Comparison of ENCODE assay signal across 8 cellular contexts in genomic region chr10:123043409-123043925, GRCh38. TPM values are rescaled to one million over a fixed set of nuclear protein-coding genes. Genes with fewer than 3 reads are reported as not detected.
DNase-seq lines count a peak whose midpoint lies in the region; ATAC-seq and TF ChIP-seq lines count a peak whose summit lies in the region.

No MANE protein-coding gene starts in this region.

- no peak overlapping the region for H3K27ac Mint-ChIP-seq in activated naive CD4-positive, alpha-beta T cell treated with anti-CD3 and anti-CD28 coated beads, Interleukin-2, amount 10 ng/mL, durations not matched to agents 7 days and 5 days

- intact Hi-C loops in PC-9 (cut with micrococcal nuclease; ENCODE audit: unreplicated experiment) (loop anchor here (1.0 to 5.0 kb wide), 3 partner anchors 89 to 516 kb away; no protein-coding TSS in a partner anchor), heart right ventricle (cut with DNase I) (loop anchor here (1.0 to 10.0 kb wide), 4 partner anchors 511 to 516 kb away; no protein-coding TSS in a partner anchor)

- H3K36me3 ChIP-seq in PC-9 (ENCODE audit: low read depth): no peaks in the 10 kb centered on the region
- H3K36me3 ChIP-seq in heart right ventricle: peaks cover 0 to 83% (median 10%) of the 10 kb centered on the region in 9 donors

- 19 to 22% methylated on average over 5 of the region's 5 CpGs for WGBS in heart right ventricle, 2 donors

- no peak overlapping the region for H2AFZ ChIP-seq in PC-9

- H3K36me3 Mint-ChIP-seq in activated naive CD4-positive, alpha-beta T cell treated with anti-CD3 and anti-CD28 coated beads, Interleukin-2, amount 10 ng/mL, durations not matched to agents 7 days and 5 days: no peaks in the 10 kb centered on the region

- no peaks in the 10 kb centered on the region for H4K20me1 ChIP-seq in PC-9 (ENCODE audit: insufficient read depth)

- H3K4me1 Mint-ChIP-seq in activated naive CD4-positive, alpha-beta T cell treated with anti-CD3 and anti-CD28 coated beads, Interleukin-2, amount 10 ng/mL, durations not matched to agents 7 days and 5 days: peaks cover 8% of the 10 kb centered on the region

- BruUV-seq in PC-9 (replicated peaks; lab: Mats Ljungman, UMichigan): no TSS peak

- H3K4me3 Mint-ChIP-seq in activated naive CD4-positive, alpha-beta T cell treated with anti-CD3 and anti-CD28 coated beads, Interleukin-2, amount 10 ng/mL, durations not matched to agents 7 days and 5 days: no peak overlapping the region

- CTCF ChIA-PET in PC-9 (lab: Charles Lee): no interaction called here
- CTCF ChIA-PET in activated naive CD4-positive, alpha-beta T cell treated with anti-CD3 and anti-CD28 coated beads, Interleukin-2, amount 10 ng/mL, durations not matched to agents 7 days and 5 days (lab: Charles Lee): interaction anchor here (0.6 to 2.2 kb wide), 13 partner anchors 9 to 515 kb away, joined by 3 to 9 read pairs (median 3); no protein-coding TSS in a partner anchor

- TF ChIP-seq CTCF in PC-9 (conservative IDR thresholded peaks at IDR 0.05) (peak; percentile 84), heart right ventricle (IDR thresholded peaks at IDR 0.05) (peak; percentile 23 to 70 (median 58))

- ATAC-seq in GM21367 (IDR thresholded peaks at IDR 0.05; ENCODE audit: unreplicated experiment): peak; percentile 57
- ATAC-seq in heart right ventricle: peak in 4 of 8 donors; percentile 34 to 63 (median 50)
- ATAC-seq in HG03442 (IDR thresholded peaks at IDR 0.05; ENCODE audit: unreplicated experiment): no peak

- DNase-seq in D341Med (ENCODE audit: low spot score) (peak; percentile 66), KG1 (lab: John Stamatoyannopoulos, UW) (peak; percentile 50), PC-9 (peak in 1 of 2 experiments; percentile 18), heart right ventricle (peak in 1 of 2 donors; percentile 7), skeletal muscle cell (ENCODE audit: low read depth) (peak; percentile 14)
- peak; percentile 69 for DNase-seq in activated naive CD4-positive, alpha-beta T cell treated with anti-CD3 and anti-CD28 coated beads, Interleukin-2, amount 10 ng/mL, durations not matched to agents 7 days and 5 days

- H3K9me3 ChIP-seq in PC-9 (ENCODE audit: insufficient read depth, low read depth) (no peaks in the 10 kb centered on the region), heart right ventricle (no peaks in the 10 kb centered on the region)

- H3F3A ChIP-seq in PC-9 (ENCODE audit: insufficient read depth, low read depth): no peaks in the 10 kb centered on the region

- no peaks in the 10 kb centered on the region for H3K4me1 ChIP-seq in PC-9 (replicated peaks; ENCODE audit: insufficient read depth)
- no peaks in the 10 kb centered on the region for H3K4me1 ChIP-seq in heart right ventricle

- POLR2A ChIA-PET in PC-9 (lab: Charles Lee; ENCODE audit: unreplicated experiment): no interaction called here

- H3K9me3 Mint-ChIP-seq in activated naive CD4-positive, alpha-beta T cell treated with anti-CD3 and anti-CD28 coated beads, Interleukin-2, amount 10 ng/mL, durations not matched to agents 7 days and 5 days: no peaks in the 10 kb centered on the region

- no peaks in the 10 kb centered on the region for H3K9me2 ChIP-seq in PC-9 (ENCODE audit: insufficient read depth)

- H3K27me3 Mint-ChIP-seq in activated naive CD4-positive, alpha-beta T cell treated with anti-CD3 and anti-CD28 coated beads, Interleukin-2, amount 10 ng/mL, durations not matched to agents 7 days and 5 days: no peaks in the 10 kb centered on the region

- H3K4me2 ChIP-seq in PC-9: no peak overlapping the region

- no peak overlapping the region for H3K27ac ChIP-seq in PC-9
- no peak overlapping the region for H3K27ac ChIP-seq in heart right ventricle

- no peak overlapping the region for H3K4me3 ChIP-seq in PC-9
- H3K4me3 ChIP-seq in heart right ventricle: no peak overlapping the region
- H3K4me3 ChIP-seq in skeletal muscle cell (ENCODE audit: low read depth, low read length): no peak overlapping the region

- H3K27me3 ChIP-seq in PC-9 (ENCODE audit: insufficient read depth, low read depth) (no peaks in the 10 kb centered on the region), heart right ventricle (no peaks in the 10 kb centered on the region)

- no peaks in the 10 kb centered on the region for H3K79me2 ChIP-seq in PC-9 (ENCODE audit: low read depth)

RNA-seq across cellular contexts. Expression of gene ACADSB, which starts 34.7 kb away (rescaled TPM):
- total RNA-seq in PC-9 (2021): 7.3 and 12.8 TPM in 2 replicates
- total RNA-seq in heart right ventricle: 100 to 1,000 TPM in 4 of 10 donors, 10 to 100 TPM in 6; 54.6 to 114 (median 96.4) TPM
- polyA plus RNA-seq in heart right ventricle: 1 to 10 TPM; 6.8 to 8.7 TPM

RNA-seq across cellular contexts. Expression of gene IKZF5, which starts 34.9 kb away (rescaled TPM):
- total RNA-seq in PC-9 (2021) (6.6 and 7.1 TPM in 2 replicates), heart right ventricle (10 to 100 TPM in 8 of 10 donors, 1 to 10 TPM in 2; 7.8 to 14.4 (median 10.9) TPM)
- 10 to 100 TPM in 1 of 2 donors, 1 to 10 TPM in 1; 3.8 to 12.1 TPM for polyA plus RNA-seq in heart right ventricle
